In genomic region chr5:99815-100214, GRCh38 we compare ENCODE assay signal across 31 cellular contexts. TPM values are rescaled to one million over a fixed set of nuclear protein-coding genes. Genes with fewer than 3 reads are reported as not detected.
DNase-seq lines count a peak whose midpoint lies in the region; ATAC-seq, FAIRE-seq and TF ChIP-seq lines count a peak whose summit lies in the region.
"Had no signal": no experiment of that assay in that cellular context is flagged by ENCODE, and none has a peak within 500 bp of the region (broad histone marks: within the 10 kb centered on the region; RNA-seq: fewer than 3 reads in every experiment).

No MANE protein-coding gene starts in this region.

- 64% methylated on average over 3 of the region's 3 CpGs; no CpG with 5 or more reads in 1 of the 2 experiments for WGBS in H1 (ENCODE audit: extremely low coverage in 1 of 2, insufficient coverage in 1 of 2, insufficient read length in 1 of 2, insufficient replicate concordance in 2 of 2, low coverage in 1 of 2, low lambda C conversion rate in 2 of 2, missing lambda C conversion rate in 1 of 2), 2 experiments
- WGBS in ovary, 3 donors = 80 to 89% (median 89%) methylated on average over 3 of the region's 3 CpGs

- no peaks in the 10 kb centered on the region for H3K27me3 ChIP-seq in cardiac muscle cell
- no peaks in the 10 kb centered on the region for H3K27me3 ChIP-seq in H1 (replicated peaks in 1 of 4; ENCODE audit: control insufficient read depth in 3 of 4, extremely low read depth in 1 of 4, insufficient read depth in 3 of 4, low read length in 3 of 4)
- no peaks in the 10 kb centered on the region for H3K27me3 ChIP-seq in ovary

- intact Hi-C loops in cardiac septum (cut with DNase I) = no loop called here
- intact Hi-C loops in ovary (cut with DNase I) = no loop called here

- H2BK15ac ChIP-seq in H1 (ENCODE audit: low read length) = no peak overlapping the region

- no peaks in the 10 kb centered on the region; the same call in 1 of the 2 replicates for H3K23me2 ChIP-seq in H1 (ENCODE audit: low read depth, low read length)

- peaks cover 8 to 35% of the 10 kb centered on the region in 2 experiments for H4K20me1 ChIP-seq in H1 (replicated peaks in 1 of 2; ENCODE audit: control insufficient read depth in 1 of 2, insufficient read depth in 2 of 2, low read length in 2 of 2)

- DNase-seq in cardiac muscle cell (ENCODE audit: low read depth in 1 of 2, low spot score in 1 of 2) = peak in 1 of 2 donors; percentile 52
- DNase-seq in cardiac septum (ENCODE audit: low spot score) = no peak
- peak; percentile 31 for DNase-seq in NCI-H2107 (lab: John Stamatoyannopoulos, UW)
- DNase-seq in H1 (ENCODE audit: low read depth in 1 of 2, low spot score in 2 of 2) = no peak
- no peak for DNase-seq in ovary
- DNase-seq in GM03348 (ENCODE audit: low spot score) = no peak
- DNase-seq: activated CD4-positive, alpha-beta T cell treated with anti-CD3 and anti-CD28 coated beads for 48 hours; activated naive CD4-positive, alpha-beta T cell treated with anti-CD3 and anti-CD28 coated beads for 36 hours; activated T-cell treated with anti-CD3 and anti-CD28 coated beads, Interleukin-2, amount 50 U/mL, for 72 hours; amniotic stem cell; Calu3; esophagus squamous epithelium; gastrocnemius medialis; hippocampal formation; immature natural killer cell; KBM-7; mesenchymal stem cell; MM.1S; naive thymus-derived CD4-positive, alpha-beta T cell; NCI-H2171; NCI-H774; SK-N-SH; spleen; stimulated activated CD4-positive, alpha-beta T cell treated with anti-CD3 and anti-CD28 coated beads, Interleukin-4, amount 100 ng/mL, for 1 hour had no signal

- H2AK5ac ChIP-seq in H1 (ENCODE audit: low read depth, low read length) = no peak overlapping the region

- no peak overlapping the region for H3K56ac ChIP-seq in H1 (replicated peaks; ENCODE audit: insufficient read length, low read depth, low read length)

- no peak overlapping the region for H4K5ac ChIP-seq in H1 (ENCODE audit: insufficient read length, low read depth, low read length)

- no peak overlapping the region for H2AFZ ChIP-seq in H1 (ENCODE audit: low read length)

- H4K91ac ChIP-seq in H1 (replicated peaks; ENCODE audit: insufficient read length, low read length) = no peak overlapping the region

- peaks cover 19% of the 10 kb centered on the region for H3K4me1 ChIP-seq in cardiac muscle cell (ENCODE audit: low read depth)
- peaks cover 0 to 5% (median 2%) of the 10 kb centered on the region in 4 experiments; a peak in 5 of 7 replicates for H3K4me1 ChIP-seq in H1 (replicated peaks in 1 of 4; ENCODE audit: control insufficient read depth in 3 of 4, insufficient read depth in 4 of 4, low read length in 3 of 4)
- H3K4me1 ChIP-seq in ovary (ENCODE audit: insufficient read depth) = no peaks in the 10 kb centered on the region
- H3K4me1 ChIP-seq: esophagus squamous epithelium, gastrocnemius medialis, spleen had no signal

- no peak for ATAC-seq in HG02885 (IDR thresholded peaks at IDR 0.05; ENCODE audit: poor library complexity, unreplicated experiment)
- ATAC-seq in HG02759 (IDR thresholded peaks at IDR 0.05; ENCODE audit: unreplicated experiment) = no peak
- ATAC-seq: activated T-cell treated with anti-CD3 and anti-CD28 coated beads, Interleukin-2, amount 50 U/mL, for 72 hours; gastrocnemius medialis; naive thymus-derived CD4-positive, alpha-beta T cell; stimulated activated memory B cell treated with anti-CD40 and anti-IgM and Interleukin-4, amounts not matched to agents 10 μg/mL and 1 μg/mL and 100 μg/mL, for 72 hours had no signal

- H3K14ac ChIP-seq in H1 (ENCODE audit: insufficient read length) = no peak overlapping the region

- TF ChIP-seq CTCF in cardiac muscle cell (IDR thresholded peaks at IDR 0.05; ENCODE audit: low read depth, low read length) (no peak), H1 (IDR thresholded peaks at IDR 0.05; ENCODE audit: control extremely low read depth in 1 of 3, insufficient read depth in 1 of 3, low read depth in 1 of 3, low read length in 3 of 3) (no peak), ovary (IDR thresholded peaks at IDR 0.05) (no peak)

- H2BK120ac ChIP-seq in H1 (replicated peaks; ENCODE audit: low read depth, low read length) = no peak overlapping the region

- H3K79me2 ChIP-seq in H1 (ENCODE audit: control insufficient read depth in 1 of 2, insufficient read depth in 2 of 2, low read length in 2 of 2) = peaks cover 5 to 64% of the 10 kb centered on the region in 2 experiments

- no peak for FAIRE-seq in H1 (lab: Jason Lieb, UNC)
- FAIRE-seq: GM12892 had no signal

- H3K4ac ChIP-seq in H1 (replicated peaks; ENCODE audit: insufficient read length, low read depth, low read length) = no peak overlapping the region

- H3K9ac ChIP-seq in H1 (replicated peaks in 1 of 4; ENCODE audit: extremely low read depth in 1 of 4, low read depth in 3 of 4, low read length in 3 of 4) = no peak overlapping the region
- H3K9ac ChIP-seq: SK-N-SH had no signal

- no peak overlapping the region for H2BK20ac ChIP-seq in H1 (ENCODE audit: low read length)

- no peak overlapping the region for H3K23ac ChIP-seq in H1 (ENCODE audit: insufficient read length)

- H2BK12ac ChIP-seq in H1 (ENCODE audit: low read depth, low read length) = no peak overlapping the region

- H2BK5ac ChIP-seq in H1 (ENCODE audit: low read depth, low read length) = no peak overlapping the region

- H3K4me2 ChIP-seq in H1 (ENCODE audit: insufficient read depth in 1 of 2, low read depth in 2 of 2, low read length in 2 of 2) = no peak overlapping the region
- H3K4me2 ChIP-seq: SK-N-SH had no signal

- no peak for TF ChIP-seq EP300 in H1 (IDR thresholded peaks at IDR 0.05; ENCODE audit: borderline replicate concordance in 1 of 2, low read depth in 2 of 2, low read length in 2 of 2)
- no peak for TF ChIP-seq EP300 in ovary (IDR thresholded peaks at IDR 0.05)

- H3K36me3 ChIP-seq in cardiac muscle cell (no peaks in the 10 kb centered on the region), H1 (ENCODE audit: control insufficient read depth in 2 of 4, insufficient read depth in 4 of 4, low read length in 3 of 4) (peaks cover 3 to 23% (median 7%) of the 10 kb centered on the region in 4 experiments; a peak in 6 of 8 replicates), ovary (no peaks in the 10 kb centered on the region)
- H3K36me3 ChIP-seq: esophagus squamous epithelium, gastrocnemius medialis, spleen had no signal

- TF ChIP-seq POLR2A in H1 (IDR thresholded peaks at IDR 0.05; ENCODE audit: control extremely low read depth in 1 of 2, low read depth in 2 of 2, low read length in 2 of 2) (no peak), ovary (IDR thresholded peaks at IDR 0.05) (no peak)

- H3K9me3 ChIP-seq in cardiac muscle cell (ENCODE audit: low read depth) (no peaks in the 10 kb centered on the region), H1 (ENCODE audit: insufficient read depth in 2 of 2, low read depth in 1 of 2, low read length in 1 of 2) (no peaks in the 10 kb centered on the region), ovary (no peaks in the 10 kb centered on the region)
- H3K9me3 ChIP-seq: esophagus squamous epithelium, gastrocnemius medialis, SK-N-SH, spleen had no signal

- CTCF ChIA-PET in H1 (lab: Charles Lee; ENCODE audit: partially characterized antibody) = no interaction called here

- POLR2A ChIA-PET in H1 (lab: Charles Lee; ENCODE audit: partially characterized antibody) = no interaction called here

- H3K79me1 ChIP-seq in H1 (ENCODE audit: low read depth, low read length) = peaks cover 6% of the 10 kb centered on the region; the same call in 1 of the 2 replicates

- no peak overlapping the region for H3K18ac ChIP-seq in H1 (ENCODE audit: extremely low read depth, low read length)

- peak overlapping the region; percentile 6 for H3K4me3 ChIP-seq in cardiac muscle cell
- no peak overlapping the region for H3K4me3 ChIP-seq in H1 (ENCODE audit: extremely low read depth in 1 of 4, insufficient read depth in 2 of 4, low read depth in 3 of 4, low read length in 4 of 4)
- no peak overlapping the region for H3K4me3 ChIP-seq in ovary
- H3K4me3 ChIP-seq: esophagus squamous epithelium, gastrocnemius medialis, spleen had no signal

- TF ChIP-seq RAD21 in H1 (IDR thresholded peaks at IDR 0.05 in 1 of 2, conservative IDR thresholded peaks at IDR 0.05 in 1 of 2; ENCODE audit: low read depth in 2 of 2, low read length in 2 of 2) = no peak

- H4K8ac ChIP-seq in H1 (ENCODE audit: extremely low read depth, insufficient read depth, low read length) = no peak overlapping the region

- peak overlapping the region; percentile 79 for H3K27ac ChIP-seq in cardiac muscle cell
- no peak overlapping the region for H3K27ac ChIP-seq in H1 (ENCODE audit: low read depth, low read length)
- no peak overlapping the region for H3K27ac ChIP-seq in ovary
- H3K27ac ChIP-seq: esophagus squamous epithelium, gastrocnemius medialis, spleen had no signal

TF ChIP-seq in H1, 55 proteins besides CTCF, POLR2A, EP300 and RAD21:
- TF ChIP-seq KDM1A (IDR thresholded peaks at IDR 0.05; ENCODE audit: borderline replicate concordance, low read length) (no peak), TEAD4 (IDR thresholded peaks at IDR 0.05; ENCODE audit: low read depth, low read length) (0 out of 2 replicates have a peak, but pooled peaks have one; percentile 25)
TF ChIP-seq in H1: peak in this region for 1.

RNA-seq across cellular contexts. Expression of gene PLEKHG4B, which starts 7.8 kb away (rescaled TPM):
- total RNA-seq in cardiac muscle cell (15.0 and 20.1 TPM in 2 replicates), cardiac septum (0.03 TPM), ovary (1 to 10 TPM; 1.1 to 4.0 (median 2.0) TPM)
- polyA plus RNA-seq in cardiac muscle cell (8.1 and 9.9 TPM in 2 replicates), H1 (2011; rRNA removed) (31.1 and 35.1 TPM in 2 replicates), ovary (under 1 TPM; 0.47 to 0.85 TPM)
- 42.9 and 43.6 TPM in 2 replicates for total RNA-seq in H1 (2021; fragmentation: NEBNext Ultra II Directional; extraction: Animal tissue kit (Norgen Biotek cat#: 25700))
- 27.6 TPM for polyA plus RNA-seq in H1 (2011; cell fraction: cytosol; rRNA removed)
- 88.3 TPM for polyA plus RNA-seq in H1 (2011; cell fraction: nucleus; rRNA removed)
- polyA plus RNA-seq in H1 (2012, experiment 1 of 2) = 26.7 to 37.9 TPM (median 36.4 TPM) in 4 replicates
- 21.7 TPM for polyA plus RNA-seq in H1 (2012, experiment 2 of 2)
- 30.4 TPM for polyA plus RNA-seq in H1 (2013, experiment 1 of 2)
- 26.1 TPM for polyA plus RNA-seq in H1 (2013, experiment 2 of 2)
- 22.7 and 25.5 TPM in 2 replicates for polyA minus RNA-seq in H1 (2011; rRNA and poly(A)+ RNA removed)
- polyA minus RNA-seq in H1 (2011; cell fraction: cytosol; rRNA and poly(A)+ RNA removed) = 19.9 TPM
- 28.8 TPM for polyA minus RNA-seq in H1 (2011; cell fraction: nucleus; rRNA and poly(A)+ RNA removed)
- total RNA-seq: activated naive CD4-positive, alpha-beta T cell treated with anti-CD3 and anti-CD28 coated beads for 36 hours; activated T-cell treated with anti-CD3 and anti-CD28 coated beads, Interleukin-2, amount 50 U/mL, for 72 hours; gastrocnemius medialis; HT-29; T-helper 2 cell treated with Interferon-gamma antibody and Interleukin-4, amounts not matched to agents 100 ng/mL and 5 ng/mL, for 36 hours had no signal
- polyA plus RNA-seq: CD14-positive monocyte; immature natural killer cell; naive thymus-derived CD4-positive, alpha-beta T cell had no signal
